Comparison of ENCODE assay signal across 8 cellular contexts in the genomic region with DNA sequence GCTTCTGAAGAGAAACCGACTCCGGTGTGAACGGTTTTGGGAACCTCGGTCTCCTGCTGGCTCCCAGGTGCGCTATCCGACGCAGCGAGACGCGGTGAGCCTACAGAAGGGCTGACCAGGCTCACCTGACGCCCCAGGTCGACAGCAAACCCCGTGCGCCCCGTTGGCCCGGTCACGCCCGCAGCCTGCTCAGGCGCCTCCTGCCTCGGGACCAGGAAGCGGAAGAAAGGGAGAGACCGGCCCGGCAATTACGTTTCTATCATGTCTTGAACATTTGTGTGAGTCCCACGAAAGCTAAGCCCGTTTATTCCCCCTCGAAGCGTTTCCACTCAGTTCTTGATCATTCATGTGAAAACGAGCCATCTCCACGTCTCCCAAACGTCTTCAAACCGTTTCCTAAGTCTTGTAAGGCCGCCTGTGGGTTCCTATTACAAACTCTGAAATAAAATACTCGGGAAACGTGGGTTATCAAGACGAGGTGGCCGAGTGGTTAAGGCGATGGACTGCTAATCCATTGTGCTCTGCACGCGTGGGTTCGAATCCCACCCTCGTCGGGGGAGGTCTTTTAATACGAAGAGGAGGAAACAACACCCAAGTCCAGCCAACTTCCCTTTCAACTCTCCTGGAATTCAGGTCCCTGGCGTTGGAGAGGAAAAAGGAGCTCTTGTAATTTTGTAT.
DNase-seq lines count a peak whose midpoint lies in the region; ATAC-seq and TF ChIP-seq lines count a peak whose summit lies in the region.

No MANE protein-coding gene starts in this region.

- H3K4me3 Mint-ChIP-seq in immature natural killer cell, result peak overlapping the region; percentile 70 to 86 (median 78)

- H3K4me1 Mint-ChIP-seq in immature natural killer cell, result peaks cover 11 to 20% of the 10 kb centered on the region in 2 donors

- no peak overlapping the region for H2AFZ ChIP-seq in MM.1S (ENCODE audit: low read length)

- no peak overlapping the region for H3K27ac ChIP-seq in MM.1S (ENCODE audit: low read length)

- H3K9me3 ChIP-seq in MM.1S (replicated peaks; ENCODE audit: insufficient read depth, low read length), result no peaks in the 10 kb centered on the region

- H4K20me1 ChIP-seq in MM.1S (ENCODE audit: insufficient read depth, low read length), result no peaks in the 10 kb centered on the region

- no peaks in the 10 kb centered on the region for H3K9me2 ChIP-seq in MM.1S (replicated peaks; ENCODE audit: insufficient read depth, low read length)

- DNase-seq in DMS114 treated with DMSO at 0.1 percent for 48 hours (lab: John Stamatoyannopoulos, UW; ENCODE audit: unreplicated experiment), result peak; percentile 51
- peak; percentile 60 for DNase-seq in amniotic epithelial cell (ENCODE audit: low read depth)
- no peak for DNase-seq in immature natural killer cell
- peak; percentile 31 for DNase-seq in stimulated activated CD4-positive, alpha-beta T cell treated with anti-CD3 and anti-CD28 coated beads, Interleukin-12 subunit alpha, Interleukin-12 subunit beta, amount 100 ng/mL, for 4 hours
- DNase-seq in NAMALWA (ENCODE audit: low spot score), result no peak
- no peak for DNase-seq in MM.1S

- no peak overlapping the region for H3K4me2 ChIP-seq in MM.1S (ENCODE audit: low read depth, low read length)

- peaks cover 0 to 11% (median 0%) of the 10 kb centered on the region in 3 donors for H3K36me3 Mint-ChIP-seq in immature natural killer cell

- TF ChIP-seq RAD21 in Ishikawa (IDR thresholded peaks at IDR 0.05; ENCODE audit: low read depth), result no peak

- H3K4me3 ChIP-seq in MM.1S (ENCODE audit: low read length), result no peak overlapping the region

- H3K4me1 ChIP-seq in MM.1S (ENCODE audit: low read length), result peaks cover 5% of the 10 kb centered on the region; the same call in 1 of the 2 replicates

- H3K79me2 ChIP-seq in MM.1S (ENCODE audit: low read length), result no peaks in the 10 kb centered on the region

- H3K27me3 ChIP-seq in MM.1S (replicated peaks; ENCODE audit: insufficient read depth, low read length), result no peaks in the 10 kb centered on the region; the same call in 1 of the 2 replicates

- H3K27ac Mint-ChIP-seq in immature natural killer cell, result no peak overlapping the region

- no peak for ATAC-seq in GM21576 (IDR thresholded peaks at IDR 0.05; ENCODE audit: unreplicated experiment)

- 0 out of 2 replicates have a peak, but pooled peaks cover 3% of the 10 kb centered on the region for H3F3A ChIP-seq in MM.1S (ENCODE audit: insufficient read depth, low read length)

- TF ChIP-seq CTCF in MM.1S (IDR thresholded peaks at IDR 0.05; ENCODE audit: low read length), result no peak

- no peak for TF ChIP-seq EP300 in Ishikawa (IDR thresholded peaks at IDR 0.05; ENCODE audit: borderline replicate concordance)

- H3K27me3 Mint-ChIP-seq in immature natural killer cell (ENCODE audit: low read depth in 3 of 3), result peaks cover 26 to 49% (median 27%) of the 10 kb centered on the region in 3 donors

- no peak overlapping the region for H3K9ac ChIP-seq in MM.1S (ENCODE audit: low read length)

- H3K36me3 ChIP-seq in MM.1S (replicated peaks; ENCODE audit: insufficient read depth, low read length), result no peaks in the 10 kb centered on the region

- H3K9me3 Mint-ChIP-seq in immature natural killer cell, result peaks cover 0 to 15% (median under 1%) of the 10 kb centered on the region in 6 donors

TF ChIP-seq in Ishikawa, 13 proteins besides CTCF, POLR2A, EP300 and RAD21:
- TF ChIP-seq, protein P1, sequence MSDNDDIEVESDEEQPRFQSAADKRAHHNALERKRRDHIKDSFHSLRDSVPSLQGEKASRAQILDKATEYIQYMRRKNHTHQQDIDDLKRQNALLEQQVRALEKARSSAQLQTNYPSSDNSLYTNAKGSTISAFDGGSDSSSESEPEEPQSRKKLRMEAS (IDR thresholded peaks at IDR 0.05), result peak; percentile 31; the same call in 1 of the 2 replicates
- TF ChIP-seq USF1 (IDR thresholded peaks at IDR 0.05) (no peak), NFIC (IDR thresholded peaks at IDR 0.05) (no peak)

Comparison
In these comparisons a context has a peak if more than half of its experiments do, and no peak if none do; other contexts are left out.
1. DNase-seq: peak in DMS114 treated with DMSO at 0.1 percent for 48 hours (single experiment), amniotic epithelial cell (single experiment) and stimulated activated CD4-positive, alpha-beta T cell treated with anti-CD3 and anti-CD28 coated beads, Interleukin-12 subunit alpha, Interleukin-12 subunit beta, amount 100 ng/mL, for 4 hours (single experiment); none in immature natural killer cell (0 of 3), NAMALWA (single experiment) and MM.1S (single experiment).